19 cellular contexts compared by ENCODE assay signal in genomic region chr17:29114141-29114540, GRCh38.
"Had no signal": no experiment of that assay in that cellular context is flagged by ENCODE, and none has a peak within 500 bp of the region (broad histone marks: within the 10 kb centered on the region; RNA-seq: fewer than 3 reads in every experiment).

No MANE protein-coding gene starts in this region.

- H3K27me3 Mint-ChIP-seq: activated B cell treated with CpG ODN at 0.5 μM for 24 hours; activated CD4-positive, alpha-beta T cell treated with anti-CD3 and anti-CD28 coated beads, Interleukin-2, amount 10 ng/mL, durations not matched to agents 24 days and 14 days; activated naive CD8-positive, alpha-beta T cell treated with anti-CD3 and anti-CD28 coated beads for 36 hours; brain; central memory CD8-positive, alpha-beta T cell; naive thymus-derived CD8-positive, alpha-beta T cell; T-helper 17 cell had no signal

- H3K4me3 Mint-ChIP-seq: activated B cell treated with CpG ODN at 0.5 μM for 24 hours; activated CD4-positive, alpha-beta T cell treated with anti-CD3 and anti-CD28 coated beads, Interleukin-2, amount 10 ng/mL, durations not matched to agents 24 days and 14 days; activated naive CD8-positive, alpha-beta T cell treated with anti-CD3 and anti-CD28 coated beads for 36 hours; brain; central memory CD8-positive, alpha-beta T cell; naive thymus-derived CD8-positive, alpha-beta T cell; T-helper 17 cell had no signal

- H3K4me3 ChIP-seq: gastroesophageal sphincter, right atrium auricular region, suprapubic skin had no signal

- H3K27ac Mint-ChIP-seq: activated B cell treated with CpG ODN at 0.5 μM for 24 hours; activated CD4-positive, alpha-beta T cell treated with anti-CD3 and anti-CD28 coated beads, Interleukin-2, amount 10 ng/mL, durations not matched to agents 24 days and 14 days; activated naive CD8-positive, alpha-beta T cell treated with anti-CD3 and anti-CD28 coated beads for 36 hours; activated T-helper 2 cell treated with anti-CD3 and anti-CD28 coated beads, Interferon-gamma antibody, Interleukin-2, Interleukin-4, amounts not matched to agents 10 μg/mL and 5 μg/mL and 100 μg/mL, durations not matched to agents 14 hours and 24 hours and 36 hours; T-helper 17 cell had no signal

- ATAC-seq: gastroesophageal sphincter; left lobe of liver; naive thymus-derived CD8-positive, alpha-beta T cell; stimulated activated naive CD8-positive, alpha-beta T cell treated with anti-CD3 and anti-CD28 coated beads, Interleukin-15, Interleukin-2, amounts not matched to agents 100 U/mL and 50 U/mL, for 24 hours; T-helper 17 cell had no signal

- H3K27me3 ChIP-seq: gastroesophageal sphincter, right atrium auricular region, suprapubic skin had no signal

- H3K9me3 ChIP-seq: gastroesophageal sphincter, right atrium auricular region, suprapubic skin had no signal

- H3K9me3 Mint-ChIP-seq: activated B cell treated with CpG ODN at 0.5 μM for 24 hours; activated CD4-positive, alpha-beta T cell treated with anti-CD3 and anti-CD28 coated beads, Interleukin-2, amount 10 ng/mL, durations not matched to agents 24 days and 14 days; activated naive CD8-positive, alpha-beta T cell treated with anti-CD3 and anti-CD28 coated beads for 36 hours; activated T-helper 2 cell treated with anti-CD3 and anti-CD28 coated beads, Interferon-gamma antibody, Interleukin-2, Interleukin-4, amounts not matched to agents 10 μg/mL and 5 μg/mL and 100 μg/mL, durations not matched to agents 14 hours and 24 hours and 36 hours; brain; central memory CD8-positive, alpha-beta T cell; naive thymus-derived CD8-positive, alpha-beta T cell had no signal

- H3K27ac ChIP-seq: gastroesophageal sphincter, right atrium auricular region, suprapubic skin had no signal

- DNase-seq: activated B cell treated with CpG ODN at 0.5 μM for 24 hours; activated CD4-positive, alpha-beta T cell treated with anti-CD3 and anti-CD28 coated beads, Interleukin-2, amount 10 ng/mL, durations not matched to agents 24 days and 14 days; activated CD8-positive, alpha-beta memory T cell treated with anti-CD3 and anti-CD28 coated beads for 24 hours; activated naive CD8-positive, alpha-beta T cell treated with anti-CD3 and anti-CD28 coated beads for 36 hours; cortex of kidney; naive thymus-derived CD8-positive, alpha-beta T cell; small intestine; stimulated activated CD4-positive, alpha-beta T cell treated with anti-CD3 and anti-CD28 coated beads, Interleukin-4, amount 100 ng/mL, for 4 hours; stimulated activated CD8-positive, alpha-beta memory T cell treated with anti-CD3 and anti-CD28 coated beads, Interleukin-4, amount 100 ng/mL, for 48 hours; stimulated activated naive CD8-positive, alpha-beta T cell treated with anti-CD3 and anti-CD28 coated beads, Interleukin-15, Interleukin-2, amounts not matched to agents 100 U/mL and 50 U/mL, for 24 hours; T-helper 17 cell; trophoblast cell had no signal
